In genomic region chr11:60482361-60482760, GRCh38 we compare ENCODE assay signal across 15 cellular contexts. TPM values are rescaled to one million over a fixed set of nuclear protein-coding genes. Genes with fewer than 3 reads are reported as not detected.
DNase-seq lines count a peak whose midpoint lies in the region; ATAC-seq lines count a peak whose summit lies in the region.
"Had no signal": no experiment of that assay in that cellular context is flagged by ENCODE, and none has a peak within 500 bp of the region (broad histone marks: within the 10 kb centered on the region; RNA-seq: fewer than 3 reads in every experiment).

No MANE protein-coding gene starts in this region.

- no peak overlapping the region for H3K4me3 Mint-ChIP-seq in CD8-positive, alpha-beta memory T cell
- no peak overlapping the region for H3K4me3 Mint-ChIP-seq in activated CD4-positive, alpha-beta memory T cell treated with anti-CD3 and anti-CD28 coated beads for 36 hours

- H3K4me1 ChIP-seq in CD8-positive, alpha-beta memory T cell (ENCODE audit: insufficient read depth, low read length) = no peaks in the 10 kb centered on the region

- H3K27ac ChIP-seq in CD8-positive, alpha-beta memory T cell (ENCODE audit: low read depth, low read length) = no peak overlapping the region
- H3K27ac ChIP-seq: dorsolateral prefrontal cortex had no signal

- H3K9me3 ChIP-seq in CD8-positive, alpha-beta memory T cell (ENCODE audit: low read length) = no peaks in the 10 kb centered on the region

- no peaks in the 10 kb centered on the region for H3K27me3 ChIP-seq in CD8-positive, alpha-beta memory T cell (ENCODE audit: insufficient read depth, low read length, poor library complexity, severe bottlenecking)

- no peaks in the 10 kb centered on the region for H3K36me3 Mint-ChIP-seq in CD8-positive, alpha-beta memory T cell
- no peaks in the 10 kb centered on the region for H3K36me3 Mint-ChIP-seq in activated CD4-positive, alpha-beta memory T cell treated with anti-CD3 and anti-CD28 coated beads for 36 hours

- H3K27me3 Mint-ChIP-seq in CD8-positive, alpha-beta memory T cell = peaks cover under 1 to 2% of the 10 kb centered on the region in 2 donors
- H3K27me3 Mint-ChIP-seq in activated CD4-positive, alpha-beta memory T cell treated with anti-CD3 and anti-CD28 coated beads for 36 hours = peaks cover 3% of the 10 kb centered on the region

- POLR2A ChIA-PET in CD8-positive, alpha-beta memory T cell (lab: Charles Lee) = no interaction called here
- POLR2A ChIA-PET in activated CD4-positive, alpha-beta memory T cell treated with anti-CD3 and anti-CD28 coated beads for 36 hours (lab: Charles Lee) = no interaction called here

- ATAC-seq in GM18909 (IDR thresholded peaks at IDR 0.05; ENCODE audit: poor library complexity, unreplicated experiment) (peak; percentile 43), HG03095 (IDR thresholded peaks at IDR 0.05; ENCODE audit: unreplicated experiment) (no peak)

- CTCF ChIA-PET in CD8-positive, alpha-beta memory T cell (lab: Charles Lee) = interaction anchor here (3.6 kb wide), 1 partner anchor 119 kb away, joined by 12 read pairs; no protein-coding TSS in a partner anchor
- CTCF ChIA-PET in activated CD4-positive, alpha-beta memory T cell treated with anti-CD3 and anti-CD28 coated beads for 36 hours (lab: Charles Lee) = interaction anchor here (2.7 kb wide), 1 partner anchor 118 kb away, joined by 17 read pairs; no protein-coding TSS in a partner anchor

- peaks cover 9 to 13% (median 11%) of the 10 kb centered on the region in 3 donors for H3K4me1 Mint-ChIP-seq in CD8-positive, alpha-beta memory T cell
- peaks cover 8% of the 10 kb centered on the region for H3K4me1 Mint-ChIP-seq in activated CD4-positive, alpha-beta memory T cell treated with anti-CD3 and anti-CD28 coated beads for 36 hours (ENCODE audit: low read depth)

- no peaks in the 10 kb centered on the region for H3K36me3 ChIP-seq in CD8-positive, alpha-beta memory T cell (ENCODE audit: insufficient read depth, low read length)

- no peak overlapping the region for H3K4me3 ChIP-seq in CD8-positive, alpha-beta memory T cell (ENCODE audit: low read length)
- H3K4me3 ChIP-seq: dorsolateral prefrontal cortex had no signal

- intact Hi-C loops in activated CD4-positive, alpha-beta memory T cell treated with anti-CD3 and anti-CD28 coated beads for 36 hours (cut with micrococcal nuclease) = no loop called here

- H3K27ac Mint-ChIP-seq in CD8-positive, alpha-beta memory T cell = no peak overlapping the region
- no peak overlapping the region for H3K27ac Mint-ChIP-seq in activated CD4-positive, alpha-beta memory T cell treated with anti-CD3 and anti-CD28 coated beads for 36 hours

- DNase-seq in AML-193 (lab: John Stamatoyannopoulos, UW) (peak; percentile 69 to 80), Kasumi-1 (lab: John Stamatoyannopoulos, UW) (peak; percentile 79 to 85), UCSD-AML1 (lab: John Stamatoyannopoulos, UW; ENCODE audit: unreplicated experiment) (peak; percentile 18), SW480 (ENCODE audit: low spot score) (no peak)
- DNase-seq in CD8-positive, alpha-beta memory T cell = no peak
- DNase-seq in activated CD4-positive, alpha-beta memory T cell treated with anti-CD3 and anti-CD28 coated beads for 36 hours = no peak
- DNase-seq: ACHN; anterior cingulate cortex; dorsolateral prefrontal cortex; NCI-H1105; NCI-H510A; stimulated activated naive CD4-positive, alpha-beta T cell had no signal

- no peaks in the 10 kb centered on the region for H3K9me3 Mint-ChIP-seq in CD8-positive, alpha-beta memory T cell
- no peaks in the 10 kb centered on the region for H3K9me3 Mint-ChIP-seq in activated CD4-positive, alpha-beta memory T cell treated with anti-CD3 and anti-CD28 coated beads for 36 hours

RNA-seq across cellular contexts. Expression of gene MS4A12, which starts 10.2 kb away (rescaled TPM):
- total RNA-seq in CD8-positive, alpha-beta memory T cell = not detected
- polyA plus RNA-seq in CD8-positive, alpha-beta memory T cell = not detected
- not detected for total RNA-seq in activated CD4-positive, alpha-beta memory T cell treated with anti-CD3 and anti-CD28 coated beads for 36 hours
- total RNA-seq: dorsolateral prefrontal cortex, mucosa of gallbladder had no signal

RNA-seq across cellular contexts. Expression of gene MS4A1, which starts 26.7 kb away (rescaled TPM):
- total RNA-seq in CD8-positive, alpha-beta memory T cell = 1 to 10 TPM in 1 of 2 experiments, under 1 TPM in 1; 0.70 to 1.2 TPM
- 11.1 TPM for polyA plus RNA-seq in CD8-positive, alpha-beta memory T cell
- total RNA-seq in activated CD4-positive, alpha-beta memory T cell treated with anti-CD3 and anti-CD28 coated beads for 36 hours = not detected

RNA-seq across cellular contexts. Expression of gene MS4A13, which starts 32.8 kb away (rescaled TPM):
- not detected for total RNA-seq in CD8-positive, alpha-beta memory T cell
- polyA plus RNA-seq in CD8-positive, alpha-beta memory T cell = not detected
- total RNA-seq in activated CD4-positive, alpha-beta memory T cell treated with anti-CD3 and anti-CD28 coated beads for 36 hours = not detected
- total RNA-seq: dorsolateral prefrontal cortex, mucosa of gallbladder had no signal

RNA-seq across cellular contexts. Expression of gene MS4A5, which starts 53.0 kb away (rescaled TPM):
- not detected for total RNA-seq in CD8-positive, alpha-beta memory T cell
- not detected for polyA plus RNA-seq in CD8-positive, alpha-beta memory T cell
- total RNA-seq in activated CD4-positive, alpha-beta memory T cell treated with anti-CD3 and anti-CD28 coated beads for 36 hours = not detected
- total RNA-seq: dorsolateral prefrontal cortex, mucosa of gallbladder had no signal

Comparison
In these comparisons a context has a peak if more than half of its experiments do, and no peak if none do; other contexts are left out.
1. DNase-seq: peak in AML-193 (2 of 2), Kasumi-1 (2 of 2) and UCSD-AML1 (single experiment); none in SW480 (single experiment), CD8-positive, alpha-beta memory T cell (0 of 5) and activated CD4-positive, alpha-beta memory T cell treated with anti-CD3 and anti-CD28 coated beads for 36 hours (single experiment).